ENCODE assay signal across 15 cellular contexts in the genomic region with DNA sequence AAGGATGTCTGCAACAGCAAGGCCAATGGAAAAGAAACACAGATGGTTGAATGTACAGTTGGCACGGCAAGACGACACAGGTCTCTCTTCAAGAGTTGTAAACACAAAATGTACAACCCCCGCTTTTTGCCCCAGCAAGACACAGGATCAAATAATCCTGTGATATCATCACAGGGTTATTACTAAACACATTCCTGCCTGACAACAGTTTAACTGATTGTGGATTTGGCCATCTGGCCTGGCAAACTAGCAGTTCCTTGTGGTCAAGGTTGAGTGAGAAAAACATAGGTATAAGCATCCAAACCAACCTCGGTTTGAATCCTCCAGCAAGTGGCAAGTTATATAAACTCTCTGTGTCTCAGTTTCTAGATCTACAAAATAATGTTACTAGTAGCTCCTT. TPM values are rescaled to one million over a fixed set of nuclear protein-coding genes. Genes with fewer than 3 reads are reported as not detected.
DNase-seq lines count a peak whose midpoint lies in the region; ATAC-seq and TF ChIP-seq lines count a peak whose summit lies in the region.
"Had no signal": no experiment of that assay in that cellular context is flagged by ENCODE, and none has a peak within 500 bp of the region (broad histone marks: within the 10 kb centered on the region; RNA-seq: fewer than 3 reads in every experiment).

No MANE protein-coding gene starts in this region.

- intact Hi-C loops in uterus (cut with DNase I; ENCODE audit: low total_unique reads): no loop called here
- intact Hi-C loops in thyroid gland (cut with DNase I): no loop called here

- TF ChIP-seq CTCF in uterus (IDR thresholded peaks at IDR 0.05): no peak
- TF ChIP-seq CTCF in thyroid gland (IDR thresholded peaks at IDR 0.05): no peak
- TF ChIP-seq CTCF in gastroesophageal sphincter (IDR thresholded peaks at IDR 0.05): no peak

- TF ChIP-seq POLR2A in uterus (IDR thresholded peaks at IDR 0.05) (no peak), thyroid gland (IDR thresholded peaks at IDR 0.05) (no peak), gastroesophageal sphincter (IDR thresholded peaks at IDR 0.05) (no peak)

- H3K4me1 ChIP-seq in uterus (peaks cover 12 to 14% of the 10 kb centered on the region in 2 donors), thyroid gland (no peaks in the 10 kb centered on the region), gastroesophageal sphincter (peaks cover 1 to 46% (median 16%) of the 10 kb centered on the region in 3 donors)
- H3K4me1 ChIP-seq: SJSA1 had no signal

- H3K9me3 Mint-ChIP-seq in activated naive CD4-positive, alpha-beta T cell treated with anti-CD3 and anti-CD28 coated beads, Interleukin-2, amount 10 ng/mL, durations not matched to agents 7 days and 5 days: no peaks in the 10 kb centered on the region
- H3K9me3 Mint-ChIP-seq: CD14-positive monocyte, H9 had no signal

- no peaks in the 10 kb centered on the region for H3K4me1 Mint-ChIP-seq in activated naive CD4-positive, alpha-beta T cell treated with anti-CD3 and anti-CD28 coated beads, Interleukin-2, amount 10 ng/mL, durations not matched to agents 7 days and 5 days
- H3K4me1 Mint-ChIP-seq: CD14-positive monocyte had no signal

- CTCF ChIA-PET in activated naive CD4-positive, alpha-beta T cell treated with anti-CD3 and anti-CD28 coated beads, Interleukin-2, amount 10 ng/mL, durations not matched to agents 7 days and 5 days (lab: Charles Lee): no interaction called here

- H3K27ac ChIP-seq in uterus (peak overlapping the region; percentile 14 to 95), thyroid gland (no peak overlapping the region), gastroesophageal sphincter (peak overlapping the region in 2 of 4 donors; percentile 17 to 86)
- H3K27ac ChIP-seq: Peyer's patch, SJSA1 had no signal

- H3K27ac Mint-ChIP-seq in activated naive CD4-positive, alpha-beta T cell treated with anti-CD3 and anti-CD28 coated beads, Interleukin-2, amount 10 ng/mL, durations not matched to agents 7 days and 5 days: no peak overlapping the region
- H3K27ac Mint-ChIP-seq: CD14-positive monocyte, H9 had no signal

- no peak overlapping the region for H3K4me3 Mint-ChIP-seq in activated naive CD4-positive, alpha-beta T cell treated with anti-CD3 and anti-CD28 coated beads, Interleukin-2, amount 10 ng/mL, durations not matched to agents 7 days and 5 days
- H3K4me3 Mint-ChIP-seq: CD14-positive monocyte, H9 had no signal

- H3K27me3 Mint-ChIP-seq in activated naive CD4-positive, alpha-beta T cell treated with anti-CD3 and anti-CD28 coated beads, Interleukin-2, amount 10 ng/mL, durations not matched to agents 7 days and 5 days: no peaks in the 10 kb centered on the region

- H3K4me3 ChIP-seq in uterus: no peak overlapping the region
- no peak overlapping the region for H3K4me3 ChIP-seq in thyroid gland (replicated peaks in 1 of 3)
- no peak overlapping the region for H3K4me3 ChIP-seq in gastroesophageal sphincter
- H3K4me3 ChIP-seq: Peyer's patch, SJSA1 had no signal

- H3K9me3 ChIP-seq in uterus (no peaks in the 10 kb centered on the region), thyroid gland (no peaks in the 10 kb centered on the region), gastroesophageal sphincter (no peaks in the 10 kb centered on the region)
- H3K9me3 ChIP-seq: Peyer's patch, SJSA1 had no signal

- H3K36me3 ChIP-seq in uterus (no peaks in the 10 kb centered on the region), thyroid gland (peaks cover 17 to 23% of the 10 kb centered on the region in 2 donors), gastroesophageal sphincter (peaks cover 0 to 71% of the 10 kb centered on the region in 2 donors)

- no peak for TF ChIP-seq EP300 in gastroesophageal sphincter (IDR thresholded peaks at IDR 0.05)

- DNase-seq in DMS 273 treated with DMSO at 0.1 percent for 48 hours (lab: John Stamatoyannopoulos, UW) (peak; percentile 70), amniotic epithelial cell (ENCODE audit: low read depth) (peak; percentile 82), kidney glomerular epithelial cell (lab: John Stamatoyannopoulos, UW) (peak; percentile 3), uterus (no peak), thyroid gland (no peak)
- no peak for DNase-seq in activated naive CD4-positive, alpha-beta T cell treated with anti-CD3 and anti-CD28 coated beads, Interleukin-2, amount 10 ng/mL, durations not matched to agents 7 days and 5 days
- DNase-seq: H9; KBM-7; NCI-H187; NCI-H69; NK-92 treated with Interleukin-12 subunit alpha and Interleukin-12 subunit beta, amount 100 ng/mL, for 24 hours; Peyer's patch had no signal

- H3K27me3 ChIP-seq in uterus: no peaks in the 10 kb centered on the region
- no peaks in the 10 kb centered on the region for H3K27me3 ChIP-seq in thyroid gland
- H3K27me3 ChIP-seq in gastroesophageal sphincter: no peaks in the 10 kb centered on the region
- H3K27me3 ChIP-seq: Peyer's patch, SJSA1 had no signal

- no peak for ATAC-seq in gastroesophageal sphincter

- H3K36me3 Mint-ChIP-seq in activated naive CD4-positive, alpha-beta T cell treated with anti-CD3 and anti-CD28 coated beads, Interleukin-2, amount 10 ng/mL, durations not matched to agents 7 days and 5 days: peaks cover 34% of the 10 kb centered on the region

- 93% methylated on average over 4 of the region's 4 CpGs for WGBS in thyroid gland, 2 donors
- 50 to 69% methylated on average over 1 of the region's 4 CpGs for WGBS in gastroesophageal sphincter (ENCODE audit: low coverage in 1 of 2), 2 donors

RNA-seq across cellular contexts. Expression of gene PARP16, which starts 23.4 kb away (rescaled TPM):
- total RNA-seq in uterus: 10 to 100 TPM in 1 of 4 donors, 1 to 10 TPM in 3; 2.3 to 14.7 (median 6.5) TPM
- total RNA-seq in thyroid gland: 10 to 100 TPM; 11.3 to 15.5 (median 13.2) TPM
- total RNA-seq in gastroesophageal sphincter: 10 to 100 TPM; 10.1 to 21.7 (median 14.1) TPM

RNA-seq across cellular contexts. Expression of gene RNU5A-1, which starts 32.5 kb away (rescaled TPM):
- total RNA-seq in uterus: not detected
- not detected for total RNA-seq in thyroid gland
- not detected for total RNA-seq in gastroesophageal sphincter
- total RNA-seq: H9, Peyer's patch, SJSA1 had no signal

RNA-seq across cellular contexts. Expression of gene RNU5B-1, which starts 41.2 kb away (rescaled TPM):
- total RNA-seq in uterus: 10 to 100 TPM in 1 of 4 donors, not detected in 3; 34.0 TPM
- total RNA-seq in thyroid gland: not detected
- not detected for total RNA-seq in gastroesophageal sphincter
- total RNA-seq: H9, Peyer's patch, SJSA1 had no signal

RNA-seq across cellular contexts. Expression of gene CILP, which starts 52.0 kb away (rescaled TPM):
- 10 to 100 TPM; 10.5 to 22.5 (median 14.4) TPM for total RNA-seq in uterus
- total RNA-seq in thyroid gland: 10 to 100 TPM in 1 of 4 donors, 1 to 10 TPM in 3; 2.1 to 17.6 (median 5.0) TPM
- 100 to 1,000 TPM in 1 of 4 donors, 10 to 100 TPM in 3; 43.7 to 114 (median 74.5) TPM for total RNA-seq in gastroesophageal sphincter
- total RNA-seq: SJSA1 had no signal

Comparison
In these comparisons a context has a peak if more than half of its experiments do, and no peak if none do; other contexts are left out.
1. DNase-seq: peak in DMS 273 treated with DMSO at 0.1 percent for 48 hours (single experiment), amniotic epithelial cell (single experiment) and kidney glomerular epithelial cell (single experiment); none in uterus (0 of 2), thyroid gland (0 of 2) and activated naive CD4-positive, alpha-beta T cell treated with anti-CD3 and anti-CD28 coated beads, Interleukin-2, amount 10 ng/mL, durations not matched to agents 7 days and 5 days (single experiment).
2. H3K27ac ChIP-seq: peak in uterus (2 of 2); none in thyroid gland (0 of 3).